8 cellular contexts compared by ENCODE assay signal in the genomic region with DNA sequence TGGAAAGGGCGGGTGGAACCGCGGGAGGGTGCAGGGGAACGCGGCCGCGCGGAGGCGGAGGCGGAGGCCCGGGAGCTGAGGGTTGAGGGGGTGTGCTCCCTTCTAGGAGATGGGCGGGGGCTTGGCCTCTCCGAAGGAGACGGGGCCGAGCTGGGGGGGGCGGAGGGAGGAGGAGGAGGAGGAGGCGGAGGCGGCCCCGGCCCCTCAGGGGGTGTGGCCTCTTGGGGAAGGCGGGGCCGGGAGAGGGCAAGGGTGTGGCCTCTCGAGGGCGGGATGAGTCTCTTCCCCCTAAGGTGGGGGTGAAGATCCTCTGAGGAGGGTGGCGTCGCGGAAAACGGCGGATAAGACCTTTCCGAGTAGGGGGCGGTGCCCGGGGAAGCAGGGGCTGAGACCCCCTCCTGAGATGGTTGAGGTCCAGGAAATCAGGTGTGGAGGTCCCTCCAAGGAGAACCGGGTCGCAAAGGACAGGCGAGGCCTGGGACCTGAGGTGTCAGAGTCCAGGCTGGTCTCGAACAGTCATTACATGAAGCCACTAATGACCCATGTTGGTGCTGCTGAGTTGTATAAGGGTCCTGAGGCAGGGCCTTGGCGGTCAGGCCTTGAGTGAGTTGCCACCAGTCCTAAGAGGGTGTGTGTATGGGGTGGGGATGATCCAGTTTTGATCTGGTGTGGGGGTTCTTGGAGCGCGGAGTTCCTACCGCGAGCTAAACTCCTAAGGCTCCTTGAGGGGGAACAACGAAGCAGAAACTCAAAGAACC. TPM values are rescaled to one million over a fixed set of nuclear protein-coding genes. Genes with fewer than 3 reads are reported as not detected.
DNase-seq lines count a peak whose midpoint lies in the region; ATAC-seq and TF ChIP-seq lines count a peak whose summit lies in the region.

No MANE protein-coding gene starts in this region.

- intact Hi-C loops in Panc1 (cut with micrococcal nuclease; ENCODE audit: unreplicated experiment) = no loop called here
- intact Hi-C loops in activated T-helper 1 cell treated with anti-CD3 and anti-CD28 coated beads, Interleukin-12 subunit alpha, Interleukin-12 subunit beta, Interleukin-2, Interleukin-4 antibody, amounts not matched to agents 30 ng/mL and 10 ng/mL and 1 ng/mL, durations not matched to agents 14 hours and 24 hours and 36 hours (cut with micrococcal nuclease) = loop anchor here (1.0 to 5.0 kb wide), 11 partner anchors 10 to 739 kb away; a partner anchor contains a TSS
- intact Hi-C loops in naive thymus-derived CD4-positive, alpha-beta T cell (cut with micrococcal nuclease) = loop anchor here (1.0 to 10.0 kb wide), 16 partner anchors 13 to 667 kb away; a partner anchor contains a TSS

- H3K9me3 ChIP-seq in Panc1 (ENCODE audit: control insufficient read depth, insufficient read depth, low read depth, low read length) = no peaks in the 10 kb centered on the region
- H3K9me3 ChIP-seq in naive thymus-derived CD4-positive, alpha-beta T cell (ENCODE audit: control insufficient read depth in 2 of 3, low read length in 3 of 3) = no peaks in the 10 kb centered on the region

- H3K4me3 Mint-ChIP-seq in activated T-helper 1 cell treated with anti-CD3 and anti-CD28 coated beads, Interleukin-12 subunit alpha, Interleukin-12 subunit beta, Interleukin-2, Interleukin-4 antibody, amounts not matched to agents 30 ng/mL and 10 ng/mL and 1 ng/mL, durations not matched to agents 14 hours and 24 hours and 36 hours = peak overlapping the region; percentile 98
- H3K4me3 Mint-ChIP-seq in naive thymus-derived CD4-positive, alpha-beta T cell = peak overlapping the region; percentile 94 to 100 (median 98)

- POLR2A ChIA-PET in Panc1 (lab: Charles Lee) = interaction anchor here (0.6 to 1.2 kb wide), 2 partner anchors 10 to 337 kb away, joined by 4 read pairs; no protein-coding TSS in a partner anchor
- POLR2A ChIA-PET in naive thymus-derived CD4-positive, alpha-beta T cell (lab: Charles Lee) = interaction anchor here (0.6 to 10.4 kb wide), 20 partner anchors 11 to 1329 kb away, joined by 3 to 247 read pairs (median 4); a partner anchor contains a TSS

- peak; percentile 20; the same call in 1 of the 2 replicates for TF ChIP-seq CTCF in Panc1 (IDR thresholded peaks at IDR 0.05)

- H3K4me3 ChIP-seq in Panc1 (ENCODE audit: low read depth in 2 of 2, low read length in 2 of 2) = peak overlapping the region; percentile 82 to 85
- peak overlapping the region; percentile 96 for H3K4me3 ChIP-seq in naive thymus-derived CD4-positive, alpha-beta T cell (ENCODE audit: low read length)

- no peaks in the 10 kb centered on the region for H3K36me3 ChIP-seq in Panc1 (ENCODE audit: control insufficient read depth, insufficient read depth, low read length)
- peaks cover 0 to 22% (median under 1%) of the 10 kb centered on the region in 3 experiments for H3K36me3 ChIP-seq in naive thymus-derived CD4-positive, alpha-beta T cell (ENCODE audit: control insufficient read depth in 2 of 3, insufficient read depth in 3 of 3, low read length in 3 of 3)

- no peaks in the 10 kb centered on the region for H3K27me3 ChIP-seq in Panc1 (ENCODE audit: control insufficient read depth, insufficient read depth, low read length)
- no peaks in the 10 kb centered on the region for H3K27me3 ChIP-seq in naive thymus-derived CD4-positive, alpha-beta T cell (ENCODE audit: control insufficient read depth in 2 of 2, insufficient read depth in 2 of 2, low read length in 2 of 2)

- CTCF ChIA-PET in Panc1 (lab: Charles Lee) = interaction anchor here (1.4 to 2.7 kb wide), 2 partner anchors 10 to 20 kb away, joined by 5 to 19 read pairs; no protein-coding TSS in a partner anchor
- CTCF ChIA-PET in naive thymus-derived CD4-positive, alpha-beta T cell (lab: Charles Lee) = interaction anchor here (0.6 to 2.1 kb wide), 11 partner anchors 9 to 437 kb away, joined by 3 to 25 read pairs (median 8); a partner anchor contains a TSS

- peaks cover 13% of the 10 kb centered on the region for H3K36me3 Mint-ChIP-seq in activated T-helper 1 cell treated with anti-CD3 and anti-CD28 coated beads, Interleukin-12 subunit alpha, Interleukin-12 subunit beta, Interleukin-2, Interleukin-4 antibody, amounts not matched to agents 30 ng/mL and 10 ng/mL and 1 ng/mL, durations not matched to agents 14 hours and 24 hours and 36 hours (ENCODE audit: low read depth)
- peaks cover 0 to 5% (median 0%) of the 10 kb centered on the region in 5 donors for H3K36me3 Mint-ChIP-seq in naive thymus-derived CD4-positive, alpha-beta T cell

- no peaks in the 10 kb centered on the region for H3K27me3 Mint-ChIP-seq in activated T-helper 1 cell treated with anti-CD3 and anti-CD28 coated beads, Interleukin-12 subunit alpha, Interleukin-12 subunit beta, Interleukin-2, Interleukin-4 antibody, amounts not matched to agents 30 ng/mL and 10 ng/mL and 1 ng/mL, durations not matched to agents 14 hours and 24 hours and 36 hours (ENCODE audit: insufficient read depth)
- H3K27me3 Mint-ChIP-seq in naive thymus-derived CD4-positive, alpha-beta T cell = no peaks in the 10 kb centered on the region

- H3K4me1 ChIP-seq in Panc1 (ENCODE audit: control insufficient read depth, insufficient read depth, low read length) = peaks cover 13% of the 10 kb centered on the region
- H3K4me1 ChIP-seq in naive thymus-derived CD4-positive, alpha-beta T cell (ENCODE audit: control insufficient read depth in 2 of 2, insufficient read depth in 2 of 2, low read length in 2 of 2) = peaks cover 8 to 16% of the 10 kb centered on the region in 2 donors

- TSS peak; percentile 75 for BruUV-seq in Panc1 (replicated peaks; lab: Mats Ljungman, UMichigan)

- H3K9me3 Mint-ChIP-seq in activated T-helper 1 cell treated with anti-CD3 and anti-CD28 coated beads, Interleukin-12 subunit alpha, Interleukin-12 subunit beta, Interleukin-2, Interleukin-4 antibody, amounts not matched to agents 30 ng/mL and 10 ng/mL and 1 ng/mL, durations not matched to agents 14 hours and 24 hours and 36 hours = no peaks in the 10 kb centered on the region
- H3K9me3 Mint-ChIP-seq in naive thymus-derived CD4-positive, alpha-beta T cell = peaks cover 0 to 3% (median 0%) of the 10 kb centered on the region in 11 donors

- peak overlapping the region; percentile 100 for H3K27ac Mint-ChIP-seq in activated T-helper 1 cell treated with anti-CD3 and anti-CD28 coated beads, Interleukin-12 subunit alpha, Interleukin-12 subunit beta, Interleukin-2, Interleukin-4 antibody, amounts not matched to agents 30 ng/mL and 10 ng/mL and 1 ng/mL, durations not matched to agents 14 hours and 24 hours and 36 hours
- peak overlapping the region; percentile 95 to 100 (median 98) for H3K27ac Mint-ChIP-seq in naive thymus-derived CD4-positive, alpha-beta T cell

- DNase-seq in CD1c-positive myeloid dendritic cell (ENCODE audit: extremely low spot score) (peak; percentile 76), Panc1 (ENCODE audit: low read depth, low spot score) (no peak), fibroblast of gingiva (ENCODE audit: low read depth) (peak; percentile 92)
- DNase-seq in activated T-helper 1 cell treated with anti-CD3 and anti-CD28 coated beads, Interleukin-12 subunit alpha, Interleukin-12 subunit beta, Interleukin-2, Interleukin-4 antibody, amounts not matched to agents 30 ng/mL and 10 ng/mL and 1 ng/mL, durations not matched to agents 14 hours and 24 hours and 36 hours (ENCODE audit: low spot score) = peak; percentile 87
- DNase-seq in naive thymus-derived CD4-positive, alpha-beta T cell = peak; percentile 71 to 90 (median 81)
- peak; percentile 75 to 90 (median 84) for DNase-seq in stimulated activated naive CD4-positive, alpha-beta T cell (lab: John Stamatoyannopoulos, UW)

- in situ Hi-C loops in Panc1 (cut with HindIII; ENCODE audit: low pct_unique_long_range_greater_than_20kb, low sequenced_read_pairs) = no loop called here

- peak; percentile 42 for ATAC-seq in GM19438 (IDR thresholded peaks at IDR 0.05; ENCODE audit: low read depth, unreplicated experiment)
- ATAC-seq in HG03565 (IDR thresholded peaks at IDR 0.05; ENCODE audit: unreplicated experiment) = peak; percentile 22
- peak; percentile 76 for ATAC-seq in Panc1
- ATAC-seq in naive thymus-derived CD4-positive, alpha-beta T cell = peak; percentile 74

- H3K4me1 Mint-ChIP-seq in activated T-helper 1 cell treated with anti-CD3 and anti-CD28 coated beads, Interleukin-12 subunit alpha, Interleukin-12 subunit beta, Interleukin-2, Interleukin-4 antibody, amounts not matched to agents 30 ng/mL and 10 ng/mL and 1 ng/mL, durations not matched to agents 14 hours and 24 hours and 36 hours (ENCODE audit: low read depth) = peaks cover 29% of the 10 kb centered on the region
- H3K4me1 Mint-ChIP-seq in naive thymus-derived CD4-positive, alpha-beta T cell = peaks cover 14 to 36% (median 31%) of the 10 kb centered on the region in 7 donors

- H3K27ac ChIP-seq in Panc1 (ENCODE audit: low read length) = peak overlapping the region; percentile 93
- peak overlapping the region; percentile 90 for H3K27ac ChIP-seq in naive thymus-derived CD4-positive, alpha-beta T cell (ENCODE audit: low read depth, low read length)

RNA-seq across cellular contexts. Expression of a gene that starts 0.8 kb away (rescaled TPM):
- 142 TPM for total RNA-seq in Panc1 (2021; ENCODE audit: unreplicated experiment)
- polyA plus RNA-seq in Panc1 (2012; ENCODE audit: insufficient read length) = 141 TPM
- 143 and 145 TPM in 2 replicates for total RNA-seq in activated T-helper 1 cell treated with anti-CD3 and anti-CD28 coated beads, Interleukin-12 subunit alpha, Interleukin-12 subunit beta, Interleukin-2, Interleukin-4 antibody, amounts not matched to agents 30 ng/mL and 10 ng/mL and 1 ng/mL, durations not matched to agents 14 hours and 24 hours and 36 hours
- total RNA-seq in naive thymus-derived CD4-positive, alpha-beta T cell = 100 to 1,000 TPM; 170 to 335 (median 204) TPM
- 100 to 1,000 TPM; 147 to 152 TPM for polyA plus RNA-seq in naive thymus-derived CD4-positive, alpha-beta T cell

RNA-seq across cellular contexts. Expression of a gene that starts 10.4 kb away (rescaled TPM):
- total RNA-seq in Panc1 (2021; ENCODE audit: unreplicated experiment) = 22.5 TPM
- polyA plus RNA-seq in Panc1 (2012; ENCODE audit: insufficient read length) = 39.5 TPM
- total RNA-seq in activated T-helper 1 cell treated with anti-CD3 and anti-CD28 coated beads, Interleukin-12 subunit alpha, Interleukin-12 subunit beta, Interleukin-2, Interleukin-4 antibody, amounts not matched to agents 30 ng/mL and 10 ng/mL and 1 ng/mL, durations not matched to agents 14 hours and 24 hours and 36 hours = 35.7 and 37.4 TPM in 2 replicates
- 10 to 100 TPM; 18.9 to 28.6 (median 24.1) TPM for total RNA-seq in naive thymus-derived CD4-positive, alpha-beta T cell
- polyA plus RNA-seq in naive thymus-derived CD4-positive, alpha-beta T cell = 10 to 100 TPM; 24.2 to 24.6 TPM

RNA-seq across cellular contexts. Expression of a gene that starts 14.0 kb away (rescaled TPM):
- 101 TPM for total RNA-seq in Panc1 (2021; ENCODE audit: unreplicated experiment)
- polyA plus RNA-seq in Panc1 (2012; ENCODE audit: insufficient read length) = 127 TPM
- 126 and 129 TPM in 2 replicates for total RNA-seq in activated T-helper 1 cell treated with anti-CD3 and anti-CD28 coated beads, Interleukin-12 subunit alpha, Interleukin-12 subunit beta, Interleukin-2, Interleukin-4 antibody, amounts not matched to agents 30 ng/mL and 10 ng/mL and 1 ng/mL, durations not matched to agents 14 hours and 24 hours and 36 hours
- total RNA-seq in naive thymus-derived CD4-positive, alpha-beta T cell = 100 to 1,000 TPM in 1 of 5 experiments, 10 to 100 TPM in 4; 63.8 to 110 (median 89.3) TPM
- 100 to 1,000 TPM; 191 to 205 TPM for polyA plus RNA-seq in naive thymus-derived CD4-positive, alpha-beta T cell

RNA-seq across cellular contexts. Expression of a gene that starts 17.9 kb away (rescaled TPM):
- total RNA-seq in Panc1 (2021; ENCODE audit: unreplicated experiment) = 28.3 TPM
- 59.1 TPM for polyA plus RNA-seq in Panc1 (2012; ENCODE audit: insufficient read length)
- total RNA-seq in activated T-helper 1 cell treated with anti-CD3 and anti-CD28 coated beads, Interleukin-12 subunit alpha, Interleukin-12 subunit beta, Interleukin-2, Interleukin-4 antibody, amounts not matched to agents 30 ng/mL and 10 ng/mL and 1 ng/mL, durations not matched to agents 14 hours and 24 hours and 36 hours = 34.5 and 36.8 TPM in 2 replicates
- 10 to 100 TPM; 37.9 to 74.7 (median 53.1) TPM for total RNA-seq in naive thymus-derived CD4-positive, alpha-beta T cell
- 10 to 100 TPM; 19.7 to 28.0 TPM for polyA plus RNA-seq in naive thymus-derived CD4-positive, alpha-beta T cell

RNA-seq across cellular contexts. Expression of a gene that starts 21.2 kb away (rescaled TPM):
- total RNA-seq in Panc1 (2021; ENCODE audit: unreplicated experiment) = 149 TPM
- polyA plus RNA-seq in Panc1 (2012; ENCODE audit: insufficient read length) = 163 TPM
- 423 and 434 TPM in 2 replicates for total RNA-seq in activated T-helper 1 cell treated with anti-CD3 and anti-CD28 coated beads, Interleukin-12 subunit alpha, Interleukin-12 subunit beta, Interleukin-2, Interleukin-4 antibody, amounts not matched to agents 30 ng/mL and 10 ng/mL and 1 ng/mL, durations not matched to agents 14 hours and 24 hours and 36 hours
- total RNA-seq in naive thymus-derived CD4-positive, alpha-beta T cell = 100 to 1,000 TPM; 102 to 206 (median 121) TPM
- polyA plus RNA-seq in naive thymus-derived CD4-positive, alpha-beta T cell = 100 to 1,000 TPM; 109 to 123 TPM

Comparison
In these comparisons a context has a peak if more than half of its experiments do, and no peak if none do; other contexts are left out.
1. ATAC-seq: peak in every context shown above with its lines; median percentile 76 in Panc1; 74 in naive thymus-derived CD4-positive, alpha-beta T cell; 42 in GM19438; 22 in HG03565.